ENCODE assay signal across 4 cellular contexts in the genomic region with DNA sequence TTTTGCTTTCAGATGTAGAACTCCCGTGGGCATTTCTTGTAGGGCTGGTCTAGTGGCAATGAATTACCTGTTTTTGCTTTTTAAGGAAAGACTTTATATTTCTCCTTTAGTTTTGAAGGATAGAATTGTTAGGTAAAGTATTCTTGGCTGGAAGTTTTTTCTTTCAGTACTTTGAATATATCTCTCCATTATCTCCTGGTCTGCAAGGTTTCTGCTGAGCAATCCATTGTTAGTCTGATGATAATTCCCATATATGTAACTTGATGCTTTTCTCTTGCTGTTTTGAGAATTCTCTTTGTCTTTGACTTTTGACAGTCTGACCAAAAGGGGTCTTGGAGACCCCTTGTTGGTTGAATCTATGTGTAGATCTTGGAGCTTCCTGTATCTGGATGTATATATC.
"Had no signal": no experiment of that assay in that cellular context is flagged by ENCODE, and none has a peak within 500 bp of the region (broad histone marks: within the 10 kb centered on the region; RNA-seq: fewer than 3 reads in every experiment).

No MANE protein-coding gene starts in this region.

- ATAC-seq: HepG2, K562 had no signal

- H3K27ac ChIP-seq: HL-60, KMS-11 had no signal

- H3K4me3 ChIP-seq: K562 had no signal
